19 cellular contexts compared by ENCODE assay signal in genomic region chr13:75841905-75842304, GRCh38.
"Had no signal": no experiment of that assay in that cellular context is flagged by ENCODE, and none has a peak within 500 bp of the region (broad histone marks: within the 10 kb centered on the region; RNA-seq: fewer than 3 reads in every experiment).

No MANE protein-coding gene starts in this region.

- H3K27ac Mint-ChIP-seq: neural progenitor cell had no signal

- H3K27me3 ChIP-seq: adrenal gland, breast epithelium, esophagus muscularis mucosa, heart right ventricle, left lung, neural progenitor cell, right atrium auricular region, tibial nerve, uterus had no signal

- H3K4me1 Mint-ChIP-seq: neural progenitor cell had no signal

- DNase-seq: activated CD8-positive, alpha-beta memory T cell treated with anti-CD3 and anti-CD28 coated beads, Interleukin-2, amount 50 U/mL, for 4 hours; activated effector memory CD4-positive, alpha-beta T cell treated with anti-CD3 and anti-CD28 coated beads, Interleukin-2, amount 50 U/mL, for 16 hours; activated T-cell treated with anti-CD3 and anti-CD28 coated beads, Interleukin-2, amount 50 U/mL, for 48 hours; adrenal gland; effector CD8-positive, alpha-beta T cell; heart right ventricle; left lung; stimulated activated CD4-positive, alpha-beta T cell treated with anti-CD3 and anti-CD28 coated beads, Interleukin-12 subunit alpha, Interleukin-12 subunit beta, amount 100 ng/mL, for 4 hours; stimulated activated CD4-positive, alpha-beta T cell treated with anti-CD3 and anti-CD28 coated beads, Interleukin-1b, Interleukin-23, amount 100 ng/mL, for 48 hours; stimulated activated CD8-positive, alpha-beta memory T cell treated with anti-CD3 and anti-CD28 coated beads, Interleukin-4, amount 100 ng/mL, for 48 hours; substantia nigra; SW 1271; uterus had no signal

- ATAC-seq: left lung had no signal

- H3K27ac ChIP-seq: adrenal gland, breast epithelium, esophagus muscularis mucosa, heart right ventricle, left lung, neural progenitor cell, prostate gland, right atrium auricular region, tibial nerve, uterus had no signal

- H3K4me1 ChIP-seq: adrenal gland, breast epithelium, esophagus muscularis mucosa, left lung, neural progenitor cell, prostate gland, right atrium auricular region, uterus had no signal

- H3K9me3 Mint-ChIP-seq: neural progenitor cell had no signal

- H3K4me3 ChIP-seq: adrenal gland, breast epithelium, esophagus muscularis mucosa, heart right ventricle, left lung, neural progenitor cell, prostate gland, right atrium auricular region, tibial nerve, uterus had no signal

- H3K36me3 Mint-ChIP-seq: neural progenitor cell had no signal

- H3K9me3 ChIP-seq: adrenal gland, breast epithelium, esophagus muscularis mucosa, heart right ventricle, left lung, prostate gland, right atrium auricular region, uterus had no signal

- H3K36me3 ChIP-seq: breast epithelium, neural progenitor cell, uterus had no signal

- H3K4me3 Mint-ChIP-seq: neural progenitor cell had no signal
